Comparison of ENCODE assay signal across 17 cellular contexts in the genomic region with DNA sequence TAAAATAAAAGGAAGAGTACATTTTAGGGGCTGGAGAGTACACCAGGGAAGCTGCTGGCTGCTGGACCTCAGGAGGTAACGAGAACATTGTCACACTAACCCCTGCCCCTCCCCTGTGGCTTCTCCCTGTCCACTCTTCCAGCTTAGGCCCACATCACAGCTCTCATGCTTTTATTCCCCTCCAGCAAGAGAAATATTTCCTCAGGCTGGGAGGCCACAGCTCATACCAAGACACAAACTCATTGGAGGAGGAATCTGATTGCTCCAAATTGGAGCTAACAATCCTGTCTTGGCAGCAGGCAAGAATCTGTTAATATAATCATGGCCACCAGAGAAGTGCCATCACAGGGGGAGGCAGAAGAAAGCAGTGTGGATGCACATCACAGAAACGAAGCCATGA.
DNase-seq lines count a peak whose midpoint lies in the region; ATAC-seq and TF ChIP-seq lines count a peak whose summit lies in the region.
"Had no signal": no experiment of that assay in that cellular context is flagged by ENCODE, and none has a peak within 500 bp of the region (broad histone marks: within the 10 kb centered on the region; RNA-seq: fewer than 3 reads in every experiment).

No MANE protein-coding gene starts in this region.

- no peaks in the 10 kb centered on the region for H3K36me3 ChIP-seq in trophoblast cell (ENCODE audit: control insufficient read depth in 1 of 2, insufficient read depth in 2 of 2, low read length in 2 of 2)
- no peaks in the 10 kb centered on the region for H3K36me3 ChIP-seq in left lung
- H3K36me3 ChIP-seq in breast epithelium, result no peaks in the 10 kb centered on the region
- H3K36me3 ChIP-seq: MG63 had no signal

- DNase-seq in AG20443 (ENCODE audit: low spot score) (peak; percentile 69), HFFc6 (no peak), trophoblast cell (peak; percentile 51 to 67), C1 segment of cervical spinal cord (lab: John Stamatoyannopoulos, UW) (no peak), left lung (no peak), breast epithelium (ENCODE audit: low spot score in 2 of 2) (no peak), NCI-H524 (lab: John Stamatoyannopoulos, UW) (no peak)
- DNase-seq: COR-L47, DMS53, NCI-H1092 treated with DMSO at 0.1 percent for 48 hours, NCI-H187, SHP77 treated with DMSO at 0.1 percent for 48 hours had no signal

- no peak for TF ChIP-seq POLR2A in breast epithelium (IDR thresholded peaks at IDR 0.05)

- no peak overlapping the region for H4K12ac ChIP-seq in trophoblast cell (ENCODE audit: low read depth, low read length)

- no peak overlapping the region for H4K8ac ChIP-seq in trophoblast cell (ENCODE audit: low read depth, low read length)

- H3K4me2 ChIP-seq in trophoblast cell (ENCODE audit: low read length), result no peak overlapping the region
- H3K4me2 ChIP-seq: A549 had no signal

- H3K36me3 Mint-ChIP-seq in HFFc6 (ENCODE audit: low read depth), result peaks cover 4% of the 10 kb centered on the region; the same call in 1 of the 2 replicates
- H3K36me3 Mint-ChIP-seq in brain, result no peaks in the 10 kb centered on the region

- H3K4me3 ChIP-seq in trophoblast cell (ENCODE audit: low read depth, low read length) (no peak overlapping the region), left lung (no peak overlapping the region), breast epithelium (no peak overlapping the region)
- H3K4me3 ChIP-seq: A549, MG63 had no signal

- no peak overlapping the region for H2AFZ ChIP-seq in trophoblast cell (ENCODE audit: insufficient read depth, low read length, poor library complexity)

- TF ChIP-seq CTCF in HFFc6 (IDR thresholded peaks at IDR 0.05) (no peak), brain (conservative IDR thresholded peaks at IDR 0.05) (no peak), left lung (IDR thresholded peaks at IDR 0.05) (no peak), breast epithelium (IDR thresholded peaks at IDR 0.05) (no peak)

- no CpG with 5 or more reads among the region's 2 CpGs for WGBS in trophoblast cell (ENCODE audit: extremely low coverage, insufficient coverage, insufficient read length)

- peaks cover 0 to 3% of the 10 kb centered on the region in 2 experiments for H3K4me1 ChIP-seq in trophoblast cell (ENCODE audit: control insufficient read depth in 1 of 2, insufficient read depth in 2 of 2, low read length in 2 of 2)
- H3K4me1 ChIP-seq in left lung, result peaks cover 0 to 22% of the 10 kb centered on the region in 2 donors
- H3K4me1 ChIP-seq in breast epithelium, result peaks cover 0 to 7% of the 10 kb centered on the region in 2 donors
- H3K4me1 ChIP-seq: A549 had no signal

- ATAC-seq in left lung, result no peak
- ATAC-seq: A549, HepG2 had no signal

- no peak overlapping the region for H3K9ac ChIP-seq in trophoblast cell (ENCODE audit: low read length)

- H2BK12ac ChIP-seq in trophoblast cell (ENCODE audit: low read length), result no peak overlapping the region

- no peak overlapping the region for H3K18ac ChIP-seq in trophoblast cell (ENCODE audit: low read length)

- H2AK5ac ChIP-seq in trophoblast cell (ENCODE audit: low read length), result no peak overlapping the region

- no peak overlapping the region for H3K23ac ChIP-seq in trophoblast cell (ENCODE audit: low read length)

- H3K27me3 ChIP-seq in trophoblast cell (ENCODE audit: insufficient read depth, low read length) (no peaks in the 10 kb centered on the region), left lung (peaks cover 0 to 14% of the 10 kb centered on the region in 2 donors), breast epithelium (peaks cover 0 to 4% of the 10 kb centered on the region in 2 donors)
- H3K27me3 ChIP-seq: MG63 had no signal

- H3K27ac Mint-ChIP-seq in HFFc6 (no peak overlapping the region), brain (peak overlapping the region in 3 of 5 experiments; percentile 12 to 73 (median 14))

- H3K4ac ChIP-seq in trophoblast cell (ENCODE audit: low read depth, low read length), result no peak overlapping the region

- H3K27ac ChIP-seq in trophoblast cell (ENCODE audit: low read depth, low read length) (no peak overlapping the region), left lung (peak overlapping the region in 1 of 2 donors; percentile 55), breast epithelium (no peak overlapping the region)
- H3K27ac ChIP-seq: A549, C4-2B had no signal

- peak overlapping the region; percentile 48; the same call in 1 of the 2 replicates for H3K4me3 Mint-ChIP-seq in HFFc6
- no peak overlapping the region for H3K4me3 Mint-ChIP-seq in brain

- H3K27me3 Mint-ChIP-seq in HFFc6 (ENCODE audit: insufficient read depth), result peaks cover 4% of the 10 kb centered on the region
- peaks cover 2% of the 10 kb centered on the region for H3K27me3 Mint-ChIP-seq in brain

- no peak overlapping the region for H2BK5ac ChIP-seq in trophoblast cell (ENCODE audit: low read depth, low read length, poor library complexity)

- H3K79me1 ChIP-seq in trophoblast cell (ENCODE audit: low read length), result no peaks in the 10 kb centered on the region

- no peaks in the 10 kb centered on the region for H3K79me2 ChIP-seq in trophoblast cell (ENCODE audit: control insufficient read depth, insufficient read depth, low read length, poor library complexity)

- H3K9me3 Mint-ChIP-seq in HFFc6 (peaks cover 51% of the 10 kb centered on the region), brain (no peaks in the 10 kb centered on the region)

- H3K4me1 Mint-ChIP-seq in HFFc6 (ENCODE audit: low read depth) (no peaks in the 10 kb centered on the region), brain (peaks cover 44% of the 10 kb centered on the region)

- H4K91ac ChIP-seq in trophoblast cell (ENCODE audit: low read depth, low read length), result no peak overlapping the region

- no peak overlapping the region for H3K14ac ChIP-seq in trophoblast cell (ENCODE audit: low read length)

- H3K9me3 ChIP-seq in trophoblast cell (ENCODE audit: insufficient read depth, low read depth, low read length) (no peaks in the 10 kb centered on the region), left lung (no peaks in the 10 kb centered on the region), breast epithelium (no peaks in the 10 kb centered on the region)
- H3K9me3 ChIP-seq: MG63 had no signal

- intact Hi-C loops in left lung (cut with DNase I), result no loop called here
- intact Hi-C loops in breast epithelium (cut with DNase I; ENCODE audit: low total_unique reads), result no loop called here

- H2BK120ac ChIP-seq in trophoblast cell (ENCODE audit: insufficient read depth, low read length, poor library complexity), result no peak overlapping the region

Comparison
In these comparisons a context has a peak if more than half of its experiments do, and no peak if none do; other contexts are left out.
1. DNase-seq: peak in AG20443 (single experiment) and trophoblast cell (2 of 2); none in HFFc6 (single experiment), C1 segment of cervical spinal cord (0 of 14), left lung (0 of 2), breast epithelium (0 of 2) and NCI-H524 (0 of 2).